11 cellular contexts compared by ENCODE assay signal in genomic region chr1:172497230-172497629, GRCh38. TPM values are rescaled to one million over a fixed set of nuclear protein-coding genes. Genes with fewer than 3 reads are reported as not detected.
DNase-seq lines count a peak whose midpoint lies in the region; ATAC-seq and TF ChIP-seq lines count a peak whose summit lies in the region.
"Had no signal": no experiment of that assay in that cellular context is flagged by ENCODE, and none has a peak within 500 bp of the region (broad histone marks: within the 10 kb centered on the region; RNA-seq: fewer than 3 reads in every experiment).

No MANE protein-coding gene starts in this region.

- DNase-seq in NCI-H226 (peak; percentile 95), dedifferentiated amniotic fluid mesenchymal stem cell (ENCODE audit: extremely low spot score) (peak; percentile 66), T-helper 9 cell (no peak), dermis blood vessel endothelial cell (no peak)
- DNase-seq: HCEC 1CT had no signal

- peaks cover 30% of the 10 kb centered on the region for H3K4me1 Mint-ChIP-seq in nephron

- H3K27ac ChIP-seq in C4-2B = peak overlapping the region; percentile 18; the same call in 1 of the 2 replicates
- H3K27ac ChIP-seq: adrenal gland, VCaP had no signal

- H3K27me3 Mint-ChIP-seq in nephron (ENCODE audit: low read depth) = peaks cover 9% of the 10 kb centered on the region

- peak overlapping the region in 2 of 3 experiments; percentile 2 to 17 for H3K4me3 Mint-ChIP-seq in nephron

- no peak for TF ChIP-seq CTCF in C4-2B (conservative IDR thresholded peaks at IDR 0.05)
- no peak for TF ChIP-seq CTCF in nephron (IDR thresholded peaks at IDR 0.05; ENCODE audit: unreplicated experiment in 3 of 3)

- no peak for ATAC-seq in GM21390 (IDR thresholded peaks at IDR 0.05; ENCODE audit: unreplicated experiment)
- ATAC-seq in HG02610 (IDR thresholded peaks at IDR 0.05; ENCODE audit: unreplicated experiment) = no peak

- H3K27ac Mint-ChIP-seq in nephron = peak overlapping the region; percentile 89 to 98 (median 94)

- no peaks in the 10 kb centered on the region for H3K9me3 Mint-ChIP-seq in nephron

- no peaks in the 10 kb centered on the region for H3K36me3 Mint-ChIP-seq in nephron (ENCODE audit: low read depth)

RNA-seq across cellular contexts. Expression of gene SUCO, which starts 35.7 kb away (rescaled TPM):
- 30.8 and 32.7 TPM in 2 replicates for total RNA-seq in dermis blood vessel endothelial cell

RNA-seq across cellular contexts. Expression of gene PIGC, which starts 53.4 kb away (rescaled TPM):
- total RNA-seq in dermis blood vessel endothelial cell = 13.6 and 17.9 TPM in 2 replicates

Comparison
In these comparisons a context has a peak if more than half of its experiments do, and no peak if none do; other contexts are left out.
1. DNase-seq: peak in NCI-H226 (single experiment) and dedifferentiated amniotic fluid mesenchymal stem cell (single experiment); none in T-helper 9 cell (single experiment) and dermis blood vessel endothelial cell (single experiment).